10 cellular contexts compared by ENCODE assay signal in the genomic region with DNA sequence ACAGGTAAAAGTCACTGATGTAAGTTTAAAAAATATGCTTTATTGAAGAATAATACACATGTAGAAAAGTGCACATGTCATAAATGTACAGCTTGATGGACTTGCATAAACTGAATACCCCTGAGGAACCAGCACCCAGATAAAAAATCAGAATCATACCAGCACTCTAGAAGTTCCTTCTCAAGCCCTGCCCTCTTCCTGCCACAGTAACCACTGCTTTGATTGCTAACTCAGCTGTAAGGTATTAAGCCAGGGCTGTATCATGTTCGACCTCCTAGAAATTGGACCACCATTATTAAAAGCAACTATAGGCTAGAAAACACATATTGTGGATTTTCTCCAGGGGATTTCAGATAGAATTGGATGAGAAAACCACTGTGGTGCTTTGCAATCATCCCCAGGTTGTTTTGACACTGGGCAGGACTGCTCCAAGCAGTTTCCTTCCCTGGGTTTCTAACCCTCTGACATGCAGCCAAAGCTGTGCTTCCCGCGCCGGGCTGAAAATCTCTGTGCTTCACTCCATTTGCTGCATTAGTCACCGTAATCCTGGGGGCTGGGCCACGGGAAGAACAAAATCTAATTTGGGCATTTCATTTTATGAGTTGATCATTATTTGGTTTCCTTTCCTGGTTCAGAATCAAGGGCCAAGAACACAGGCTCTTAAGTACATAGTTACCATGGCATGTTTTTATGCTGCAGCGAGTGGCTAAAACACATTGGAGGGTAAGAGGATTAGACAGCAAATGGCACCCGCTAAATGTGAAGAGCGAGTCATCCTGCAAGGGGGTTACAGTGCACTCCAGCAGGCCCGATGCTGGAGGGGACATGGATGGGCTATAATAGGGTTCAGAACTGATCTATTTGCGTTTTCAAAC.
A peak's percentile ranks its signal among the peaks of the same experiment; 100 is the strongest.
DNase-seq lines count a peak whose midpoint lies in the region; ATAC-seq lines count a peak whose summit lies in the region.
"Had no signal": no experiment of that assay in that cellular context is flagged by ENCODE, and none has a peak within 500 bp of the region (broad histone marks: within the 10 kb centered on the region; RNA-seq: fewer than 3 reads in every experiment).

No MANE protein-coding gene starts in this region.

- intact Hi-C loops in naive thymus-derived CD4-positive, alpha-beta T cell (cut with micrococcal nuclease), result loop anchor here in 1 of 2 donors (5.0 kb wide), 1 partner anchor 48 kb away; no protein-coding TSS in a partner anchor

- peaks cover 0 to 5% (median 0%) of the 10 kb centered on the region in 5 donors for H3K36me3 Mint-ChIP-seq in naive thymus-derived CD4-positive, alpha-beta T cell

- peak overlapping the region in 8 of 10 donors; percentile 24 to 72 (median 48) for H3K4me3 Mint-ChIP-seq in naive thymus-derived CD4-positive, alpha-beta T cell

- H3K36me3 ChIP-seq in naive thymus-derived CD4-positive, alpha-beta T cell (ENCODE audit: control insufficient read depth in 2 of 3, insufficient read depth in 3 of 3, low read length in 3 of 3), result no peaks in the 10 kb centered on the region

- H3K9me3 Mint-ChIP-seq in naive thymus-derived CD4-positive, alpha-beta T cell, result peaks cover 0 to 19% (median 10%) of the 10 kb centered on the region in 11 donors

- ATAC-seq in GM21528 (IDR thresholded peaks at IDR 0.05; ENCODE audit: low FRiP score, unreplicated experiment), result peak; percentile 85
- ATAC-seq in naive thymus-derived CD4-positive, alpha-beta T cell, result peak; percentile 85
- no peak for ATAC-seq in GM19328 (IDR thresholded peaks at IDR 0.05; ENCODE audit: unreplicated experiment)
- ATAC-seq in GM21526 (IDR thresholded peaks at IDR 0.05; ENCODE audit: low FRiP score, unreplicated experiment), result no peak

- peak; percentile 65 for DNase-seq in DMS153 (lab: John Stamatoyannopoulos, UW)
- no peak for DNase-seq in DMS153 treated with DMSO at 0.1 percent for 48 hours (lab: John Stamatoyannopoulos, UW; ENCODE audit: unreplicated experiment)
- DNase-seq in NCI-H82 (lab: John Stamatoyannopoulos, UW), result peak; percentile 85
- DNase-seq in naive thymus-derived CD4-positive, alpha-beta T cell, result peak in 5 of 9 donors; percentile 4 to 45 (median 25)
- no peak for DNase-seq in NCI-H510A (lab: John Stamatoyannopoulos, UW)
- DNase-seq: mammary epithelial cell had no signal

- CTCF ChIA-PET in naive thymus-derived CD4-positive, alpha-beta T cell (lab: Charles Lee), result interaction anchor here (1.0 to 1.7 kb wide), 2 partner anchors 27 to 140 kb away, joined by 3 to 4 read pairs; no protein-coding TSS in a partner anchor

- no peak overlapping the region for H3K4me3 ChIP-seq in naive thymus-derived CD4-positive, alpha-beta T cell (ENCODE audit: low read length)

- H3K27me3 Mint-ChIP-seq in naive thymus-derived CD4-positive, alpha-beta T cell, result peaks cover 0 to 58% (median 4%) of the 10 kb centered on the region in 5 donors

- no peak overlapping the region for H3K27ac ChIP-seq in naive thymus-derived CD4-positive, alpha-beta T cell (ENCODE audit: low read depth, low read length)
- H3K27ac ChIP-seq: 22Rv1 had no signal

- peaks cover 11 to 16% of the 10 kb centered on the region in 2 donors for H3K4me1 ChIP-seq in naive thymus-derived CD4-positive, alpha-beta T cell (ENCODE audit: control insufficient read depth in 2 of 2, insufficient read depth in 2 of 2, low read length in 2 of 2)

- peak overlapping the region in 2 of 9 donors; percentile 5 to 95 for H3K27ac Mint-ChIP-seq in naive thymus-derived CD4-positive, alpha-beta T cell

- H3K9me3 ChIP-seq in naive thymus-derived CD4-positive, alpha-beta T cell (ENCODE audit: control insufficient read depth in 2 of 3, low read length in 3 of 3), result no peaks in the 10 kb centered on the region

- peaks cover 16 to 29% (median 21%) of the 10 kb centered on the region in 7 donors for H3K4me1 Mint-ChIP-seq in naive thymus-derived CD4-positive, alpha-beta T cell

- POLR2A ChIA-PET in naive thymus-derived CD4-positive, alpha-beta T cell (lab: Charles Lee), result no interaction called here

- H3K27me3 ChIP-seq in naive thymus-derived CD4-positive, alpha-beta T cell (ENCODE audit: control insufficient read depth in 2 of 2, insufficient read depth in 2 of 2, low read length in 2 of 2), result no peaks in the 10 kb centered on the region

Comparison
In these comparisons a context has a peak if more than half of its experiments do, and no peak if none do; other contexts are left out.
1. DNase-seq: peak in DMS153 (single experiment), NCI-H82 (single experiment) and naive thymus-derived CD4-positive, alpha-beta T cell (5 of 9); none in DMS153 treated with DMSO at 0.1 percent for 48 hours (single experiment) and NCI-H510A (single experiment).
2. ATAC-seq: peak in GM21528 (single experiment) and naive thymus-derived CD4-positive, alpha-beta T cell (single experiment); none in GM19328 (single experiment) and GM21526 (single experiment).